8 cellular contexts compared by ENCODE assay signal in genomic region chr5:68433921-68434879, GRCh38.
DNase-seq lines count a peak whose midpoint lies in the region; ATAC-seq and TF ChIP-seq lines count a peak whose summit lies in the region.

No MANE protein-coding gene starts in this region.

- H3K4me3 Mint-ChIP-seq in activated CD4-positive, alpha-beta T cell treated with anti-CD3 and anti-CD28 coated beads for 36 hours: peak overlapping the region; percentile 37
- H3K4me3 Mint-ChIP-seq in chondrocyte (ENCODE audit: unreplicated experiment): peak overlapping the region; percentile 26

- peak overlapping the region; percentile 97 for H3K23ac ChIP-seq in IMR-90 (ENCODE audit: low read depth, low read length)

- H2BK5ac ChIP-seq in IMR-90 (ENCODE audit: low read depth, low read length, poor library complexity, severe bottlenecking): peak overlapping the region; percentile 98

- H3K27ac ChIP-seq in IMR-90 (ENCODE audit: insufficient read depth, low read length) (peak overlapping the region; percentile 82), right lobe of liver (peak overlapping the region; percentile 39 to 52 (median 50))

- intact Hi-C loops in IMR-90 (cut with micrococcal nuclease) (no loop called here), right lobe of liver (cut with DNase I) (no loop called here)
- intact Hi-C loops in activated CD4-positive, alpha-beta T cell treated with anti-CD3 and anti-CD28 coated beads for 36 hours (cut with DNase I, micrococcal nuclease): loop anchor here (1.0 to 10.0 kb wide), 12 partner anchors 9 to 1882 kb away; partner anchors contain the start of gene PIK3R1 (in 1 of the 2)

- H3K36me3 ChIP-seq in IMR-90 (ENCODE audit: control insufficient read depth, insufficient read depth, low read length) (no peaks in the 10 kb centered on the region), right lobe of liver (no peaks in the 10 kb centered on the region)

- no peaks in the 10 kb centered on the region for H3K9me3 Mint-ChIP-seq in activated CD4-positive, alpha-beta T cell treated with anti-CD3 and anti-CD28 coated beads for 36 hours (ENCODE audit: low read depth)
- peaks cover 4% of the 10 kb centered on the region for H3K9me3 Mint-ChIP-seq in chondrocyte (ENCODE audit: low read depth)

- WGBS in IMR-90 (ENCODE audit: extremely low coverage in 2 of 2, insufficient read length in 1 of 2), 2 experiments: 45% methylated on average over 15 of the region's 27 CpGs; no CpG with 5 or more reads in 1 of the 2 experiments
- WGBS in right lobe of liver (ENCODE audit: insufficient coverage, low coverage, low lambda C conversion rate, missing lambda C conversion rate): 52% methylated on average over 20 of the region's 27 CpGs

- peak overlapping the region; percentile 84 for H3K27ac Mint-ChIP-seq in activated CD4-positive, alpha-beta T cell treated with anti-CD3 and anti-CD28 coated beads for 36 hours
- H3K27ac Mint-ChIP-seq in chondrocyte (ENCODE audit: unreplicated experiment): peak overlapping the region; percentile 98

- peaks cover 12% of the 10 kb centered on the region for H3K27me3 Mint-ChIP-seq in activated CD4-positive, alpha-beta T cell treated with anti-CD3 and anti-CD28 coated beads for 36 hours
- no peaks in the 10 kb centered on the region for H3K27me3 Mint-ChIP-seq in chondrocyte (ENCODE audit: low read depth)

- peaks cover 57% of the 10 kb centered on the region for H3K4me1 Mint-ChIP-seq in activated CD4-positive, alpha-beta T cell treated with anti-CD3 and anti-CD28 coated beads for 36 hours
- peaks cover 30% of the 10 kb centered on the region for H3K4me1 Mint-ChIP-seq in chondrocyte (ENCODE audit: low read depth)

- no peaks in the 10 kb centered on the region for H4K20me1 ChIP-seq in IMR-90 (ENCODE audit: insufficient read depth, low read length)

- H3K4me3 ChIP-seq in IMR-90 (ENCODE audit: insufficient read depth, low read depth, low read length): no peak overlapping the region
- no peak overlapping the region for H3K4me3 ChIP-seq in right lobe of liver

- BruUV-seq in IMR-90 (replicated peaks; lab: Mats Ljungman, UMichigan): no TSS peak

- H2BK120ac ChIP-seq in IMR-90 (ENCODE audit: low read depth, low read length): peak overlapping the region; percentile 99

- peak overlapping the region; percentile 43 for H2AK9ac ChIP-seq in IMR-90 (replicated peaks; ENCODE audit: low read depth, low read length, poor library complexity)

- TF ChIP-seq RAD21 in IMR-90 (IDR thresholded peaks at IDR 0.05; ENCODE audit: low read length): 0 out of 2 replicates have a peak, but pooled peaks have one; percentile 23

- CTCF ChIA-PET in IMR-90 (lab: Yijun Ruan, JAX): interaction anchor here (0.6 to 0.9 kb wide), 3 partner anchors 17 to 56 kb away, joined by 3 read pairs; no protein-coding TSS in a partner anchor
- CTCF ChIA-PET in activated CD4-positive, alpha-beta T cell treated with anti-CD3 and anti-CD28 coated beads for 36 hours (lab: Charles Lee): interaction anchor here (0.6 to 5.0 kb wide), 5 partner anchors 13 to 147 kb away, joined by 3 to 34 read pairs (median 3); no protein-coding TSS in a partner anchor

- ATAC-seq in GM21576 (IDR thresholded peaks at IDR 0.05; ENCODE audit: unreplicated experiment) (peak; percentile 94), IMR-90 (ENCODE audit: low read depth) (peak; percentile 82), right lobe of liver (peak; percentile 86 to 95 (median 91))
- ATAC-seq in activated CD4-positive, alpha-beta T cell treated with anti-CD3 and anti-CD28 coated beads for 36 hours: peak; percentile 96

- in situ Hi-C loops in IMR-90 (cut with MboI; ENCODE audit: low sequenced_read_pairs): no loop called here

- peaks cover 12% of the 10 kb centered on the region for H3K9me1 ChIP-seq in IMR-90 (ENCODE audit: insufficient read depth, low read length)

- H3K9me3 ChIP-seq in IMR-90 (ENCODE audit: control insufficient read depth, insufficient read depth, low read length) (no peaks in the 10 kb centered on the region), right lobe of liver (no peaks in the 10 kb centered on the region)

- peak overlapping the region; percentile 100; the same call in 2 of the 3 replicates for H2BK15ac ChIP-seq in IMR-90 (ENCODE audit: low read depth, low read length)

- peaks cover 7% of the 10 kb centered on the region; the same call in 1 of the 2 replicates for H3K4me1 ChIP-seq in IMR-90 (ENCODE audit: control insufficient read depth, insufficient read depth, low read length)
- no peaks in the 10 kb centered on the region for H3K4me1 ChIP-seq in right lobe of liver

- peak; percentile 7 for DNase-seq in COLO668 (lab: John Stamatoyannopoulos, UW; ENCODE audit: unreplicated experiment)
- DNase-seq in IMR-90: peak; percentile 96
- peak; percentile 98 for DNase-seq in activated CD4-positive, alpha-beta T cell treated with anti-CD3 and anti-CD28 coated beads for 36 hours
- DNase-seq in chondrocyte (ENCODE audit: low spot score): peak; percentile 95
- DNase-seq in right lobe of liver: peak; percentile 70 to 88 (median 83)
- peak; percentile 90 to 95 for DNase-seq in stimulated activated CD4-positive, alpha-beta T cell treated with anti-CD3 and anti-CD28 coated beads, Interleukin-4, amount 100 ng/mL, for 48 hours (ENCODE audit: low read depth in 2 of 2)
- no peak for DNase-seq in NCI-H774 (lab: John Stamatoyannopoulos, UW)

- peak overlapping the region; percentile 98 for H2BK20ac ChIP-seq in IMR-90 (ENCODE audit: low read depth, low read length)

- peak overlapping the region; percentile 95 for H2AK5ac ChIP-seq in IMR-90 (ENCODE audit: low read depth, low read length)

- peak overlapping the region; percentile 99 for H4K91ac ChIP-seq in IMR-90 (ENCODE audit: insufficient read depth, low read depth, low read length)

- H3K27me3 ChIP-seq in IMR-90 (ENCODE audit: control insufficient read depth, insufficient read depth, low read length) (no peaks in the 10 kb centered on the region), right lobe of liver (no peaks in the 10 kb centered on the region)

- TF ChIP-seq POLR2A in IMR-90 (IDR thresholded peaks at IDR 0.05; ENCODE audit: low read depth, low read length) (no peak), right lobe of liver (IDR thresholded peaks at IDR 0.05) (no peak)

- POLR2A ChIA-PET in IMR-90 (lab: Charles Lee; ENCODE audit: unreplicated experiment): no interaction called here
- POLR2A ChIA-PET in activated CD4-positive, alpha-beta T cell treated with anti-CD3 and anti-CD28 coated beads for 36 hours (lab: Charles Lee): interaction anchor here (1.3 kb wide), 1 partner anchor 154 kb away, joined by 4 read pairs; no protein-coding TSS in a partner anchor

- TF ChIP-seq CTCF in IMR-90 (conservative IDR thresholded peaks at IDR 0.05; ENCODE audit: low read depth, low read length) (no peak), chondrocyte (IDR thresholded peaks at IDR 0.05) (no peak), right lobe of liver (IDR thresholded peaks at IDR 0.05) (no peak)

- peak overlapping the region; percentile 97 for H3K18ac ChIP-seq in IMR-90 (ENCODE audit: low read depth, low read length)

- no peak overlapping the region for H3K4me2 ChIP-seq in IMR-90 (ENCODE audit: low read depth, low read length)

- dilution Hi-C loops in IMR-90 (cut with HindIII; ENCODE audit: low sequenced_read_pairs, unreplicated experiment): no loop called here

- H3K79me1 ChIP-seq in IMR-90 (ENCODE audit: low read depth in 1 of 2, low read length in 2 of 2): no peaks in the 10 kb centered on the region

- peak overlapping the region; percentile 99 for H3K4ac ChIP-seq in IMR-90 (ENCODE audit: low read depth, low read length)

- peak overlapping the region; percentile 97 for H4K5ac ChIP-seq in IMR-90 (ENCODE audit: low read depth, low read length)

- peak overlapping the region; percentile 88 for H2AFZ ChIP-seq in IMR-90 (replicated peaks; ENCODE audit: low read length, poor library complexity)

- peak overlapping the region; percentile 66 for H3K56ac ChIP-seq in IMR-90 (ENCODE audit: extremely low read depth, insufficient read depth, low read length)

- peak overlapping the region; percentile 96 for H3K14ac ChIP-seq in IMR-90 (replicated peaks; ENCODE audit: low read depth, low read length)

- H3K9ac ChIP-seq in IMR-90 (ENCODE audit: low read depth, low read length): peak overlapping the region; percentile 9; the same call in 1 of the 2 replicates

- H4K8ac ChIP-seq in IMR-90 (ENCODE audit: low read depth in 2 of 2, low read length in 2 of 2): peak overlapping the region; percentile 98 to 99

- no peaks in the 10 kb centered on the region for H3K36me3 Mint-ChIP-seq in activated CD4-positive, alpha-beta T cell treated with anti-CD3 and anti-CD28 coated beads for 36 hours (ENCODE audit: low read depth)
- peaks cover 4% of the 10 kb centered on the region for H3K36me3 Mint-ChIP-seq in chondrocyte (ENCODE audit: low read depth)

TF ChIP-seq in IMR-90, 13 proteins besides CTCF, POLR2A, EP300 and RAD21 (continues in another document):
- 0 out of 2 replicates have a peak, but pooled peaks have one; percentile 33 for TF ChIP-seq MXI1 (IDR thresholded peaks at IDR 0.05; ENCODE audit: borderline replicate concordance, low read depth, low read length)
- TF ChIP-seq CHD1 (IDR thresholded peaks at IDR 0.05; ENCODE audit: low read depth, low read length): no peak
- no peak for TF ChIP-seq MAFK (IDR thresholded peaks at IDR 0.05; ENCODE audit: low read depth, low read length)
- no peak for TF ChIP-seq RFX5 (IDR thresholded peaks at IDR 0.05; ENCODE audit: low read depth, low read length)
- TF ChIP-seq USF2 (IDR thresholded peaks at IDR 0.05; ENCODE audit: low read depth, low read length): peak; percentile 86
- TF ChIP-seq ELK1 (IDR thresholded peaks at IDR 0.05; ENCODE audit: borderline replicate concordance, low read depth, low read length): peak; percentile 97
- TF ChIP-seq CEBPB (IDR thresholded peaks at IDR 0.05; ENCODE audit: low read depth, low read length): 0 out of 2 replicates have a peak, but pooled peaks have one; percentile 7
- TF ChIP-seq NFE2L2 (IDR thresholded peaks at IDR 0.05; ENCODE audit: low read depth, low read length): peak; percentile 38; the same call in 1 of the 2 replicates

Comparison
In these comparisons a context has a peak if more than half of its experiments do, and no peak if none do; other contexts are left out.
1. intact Hi-C loops: an anchor here in activated CD4-positive, alpha-beta T cell treated with anti-CD3 and anti-CD28 coated beads for 36 hours (1.0 to 10.0 kb wide); none called in IMR-90 and right lobe of liver.